In the genomic region with DNA sequence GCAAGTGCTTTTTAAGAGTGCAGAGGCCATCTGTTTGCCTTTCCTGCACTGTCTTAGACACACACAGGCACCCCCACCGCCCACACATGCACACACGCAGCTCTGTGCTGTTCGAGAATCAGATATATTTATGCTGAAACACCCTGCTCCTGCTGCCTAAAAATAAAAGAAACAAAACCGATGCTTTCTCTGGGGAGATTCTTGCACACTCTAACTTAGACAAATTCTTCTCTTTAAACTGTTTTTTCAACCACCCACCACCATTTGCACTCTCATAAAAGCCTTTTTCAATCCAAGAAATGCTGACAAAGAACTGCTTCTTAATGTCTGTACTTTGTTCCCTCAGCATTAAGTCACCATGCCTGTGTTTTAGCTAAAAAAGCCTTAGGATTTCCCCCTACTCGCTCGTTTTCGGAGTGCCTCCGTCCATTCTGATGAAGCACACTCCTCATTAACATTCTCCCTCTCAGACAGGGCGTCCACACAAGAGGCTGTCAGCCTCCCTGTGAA, we compare ENCODE assay signal across 10 cellular contexts. TPM values are rescaled to one million over a fixed set of nuclear protein-coding genes. Genes with fewer than 3 reads are reported as not detected.
A peak's percentile ranks its signal among the peaks of the same experiment; 100 is the strongest.
DNase-seq lines count a peak whose midpoint lies in the region; ATAC-seq and TF ChIP-seq lines count a peak whose summit lies in the region.
"Had no signal": no experiment of that assay in that cellular context is flagged by ENCODE, and none has a peak within 500 bp of the region (broad histone marks: within the 10 kb centered on the region; RNA-seq: fewer than 3 reads in every experiment).

No MANE protein-coding gene starts in this region.

- H3K27me3 ChIP-seq in Peyer's patch: no peaks in the 10 kb centered on the region

- ATAC-seq in GM19351 (IDR thresholded peaks at IDR 0.05; ENCODE audit: unreplicated experiment): peak; percentile 91
- no peak for ATAC-seq in HG02763 (IDR thresholded peaks at IDR 0.05; ENCODE audit: unreplicated experiment)

- no peaks in the 10 kb centered on the region for H3K9me3 ChIP-seq in Peyer's patch

- intact Hi-C loops in cardiac septum (cut with DNase I): no loop called here

- TF ChIP-seq POLR2A in Peyer's patch (IDR thresholded peaks at IDR 0.05): no peak

- H3K4me3 ChIP-seq in Peyer's patch: no peak overlapping the region

- TF ChIP-seq CTCF in Peyer's patch (IDR thresholded peaks at IDR 0.05): no peak

- H3K36me3 ChIP-seq in Peyer's patch: no peaks in the 10 kb centered on the region

- H3K27ac ChIP-seq in Peyer's patch: no peak overlapping the region

- DNase-seq in COLO829 (ENCODE audit: low spot score) (peak; percentile 40), NCI-H2171 (lab: John Stamatoyannopoulos, UW) (peak; percentile 17), left kidney (ENCODE audit: low read depth, low spot score) (peak; percentile 68), Peyer's patch (no peak), NCI-H2081 treated with DMSO at 0.1 percent for 48 hours (lab: John Stamatoyannopoulos, UW) (no peak), cardiac septum (ENCODE audit: low spot score) (no peak)
- DNase-seq: aorta, T-helper 1 cell had no signal

- no peaks in the 10 kb centered on the region for H3K4me1 ChIP-seq in Peyer's patch

RNA-seq across cellular contexts. Expression of a gene that starts 26.2 kb away (rescaled TPM):
- total RNA-seq in Peyer's patch (10 to 100 TPM; 24.2 to 31.4 (median 26.3) TPM), cardiac septum (0.51 TPM)

Comparison
In these comparisons a context has a peak if more than half of its experiments do, and no peak if none do; other contexts are left out.
1. DNase-seq: peak in COLO829 (single experiment), NCI-H2171 (single experiment) and left kidney (single experiment); none in Peyer's patch (0 of 3), NCI-H2081 treated with DMSO at 0.1 percent for 48 hours (single experiment) and cardiac septum (single experiment).
2. RNA of a gene that starts 26.2 kb away (total RNA-seq): 24.2 to 31.4 TPM in Peyer's patch; 0.51 TPM in cardiac septum (single experiment); every median in the first group is over 10 times any median in the second.